17 cellular contexts compared by ENCODE assay signal in genomic region chr5:20463206-20463605, GRCh38.
DNase-seq lines count a peak whose midpoint lies in the region; TF ChIP-seq lines count a peak whose summit lies in the region.
"Had no signal": no experiment of that assay in that cellular context is flagged by ENCODE, and none has a peak within 500 bp of the region (broad histone marks: within the 10 kb centered on the region; RNA-seq: fewer than 3 reads in every experiment).

No MANE protein-coding gene starts in this region.

- H3K4me1 ChIP-seq in Loucy (ENCODE audit: insufficient read depth, low read length, poor library complexity, severe bottlenecking), result no peaks in the 10 kb centered on the region
- H3K4me1 ChIP-seq: BLaER1, Caco-2 had no signal

- H3K36me3 ChIP-seq in Loucy (ENCODE audit: insufficient read depth, low read length) (no peaks in the 10 kb centered on the region), SU-DHL-6 (ENCODE audit: low read length) (no peaks in the 10 kb centered on the region)
- H3K36me3 ChIP-seq: BE2C, BLaER1 had no signal

- H3F3A ChIP-seq in Loucy (ENCODE audit: low read depth) (no peaks in the 10 kb centered on the region), SU-DHL-6 (ENCODE audit: insufficient read depth) (no peaks in the 10 kb centered on the region)

- no peak overlapping the region for H3K4me2 ChIP-seq in Loucy (ENCODE audit: low read depth, low read length, poor library complexity, severe bottlenecking)
- H3K4me2 ChIP-seq in SU-DHL-6 (ENCODE audit: low read depth, low read length, poor library complexity, severe bottlenecking), result no peak overlapping the region
- H3K4me2 ChIP-seq: BLaER1 had no signal

- H3K9me2 ChIP-seq in Loucy (replicated peaks; ENCODE audit: low read depth, low read length), result no peaks in the 10 kb centered on the region
- no peaks in the 10 kb centered on the region for H3K9me2 ChIP-seq in SU-DHL-6 (replicated peaks; ENCODE audit: insufficient read depth, low read length)

- no peak overlapping the region for H3K27ac Mint-ChIP-seq in CD14-positive monocyte
- H3K27ac Mint-ChIP-seq: CD4-positive, alpha-beta T cell; CD8-positive, alpha-beta T cell had no signal

- intact Hi-C loops in CD14-positive monocyte (cut with micrococcal nuclease), result no loop called here

- H3K9me3 ChIP-seq in Loucy (ENCODE audit: insufficient read depth, low read depth, low read length) (no peaks in the 10 kb centered on the region), SU-DHL-6 (ENCODE audit: insufficient read depth, low read length) (no peaks in the 10 kb centered on the region; the same call in 1 of the 2 replicates)
- H3K9me3 ChIP-seq: BE2C, BLaER1, Caco-2 had no signal

- no peaks in the 10 kb centered on the region for H3K27me3 ChIP-seq in Loucy (ENCODE audit: insufficient read depth, low read length, poor library complexity, severe bottlenecking)
- H3K27me3 ChIP-seq in SU-DHL-6 (ENCODE audit: low read length), result no peaks in the 10 kb centered on the region
- H3K27me3 ChIP-seq: BE2C, BLaER1 had no signal

- no peaks in the 10 kb centered on the region for H3K79me2 ChIP-seq in Loucy (ENCODE audit: insufficient read depth, low read length)
- H3K79me2 ChIP-seq in SU-DHL-6 (ENCODE audit: insufficient read depth, low read length), result no peaks in the 10 kb centered on the region

- H3K4me1 Mint-ChIP-seq in CD14-positive monocyte, result no peaks in the 10 kb centered on the region

- H3K4me3 ChIP-seq in Loucy (ENCODE audit: low read length, poor library complexity, severe bottlenecking), result no peak overlapping the region
- H3K4me3 ChIP-seq in SU-DHL-6 (ENCODE audit: insufficient read depth, low read length, poor library complexity, severe bottlenecking), result no peak overlapping the region
- H3K4me3 ChIP-seq: BLaER1 had no signal

- DNase-seq in amniotic epithelial cell (ENCODE audit: low read depth) (peak; percentile 76), T-helper 9 cell (no peak), CD14-positive monocyte (ENCODE audit: low spot score) (no peak), putamen (ENCODE audit: low spot score) (no peak)
- DNase-seq: 8988T; ACHN; BE2C; C1 segment of cervical spinal cord; Caco-2; Calu3; CD4-positive, alpha-beta T cell; CD8-positive, alpha-beta T cell; DMS79 treated with DMSO at 0.1 percent for 48 hours; GF-D8 had no signal

- no peaks in the 10 kb centered on the region for H4K20me1 ChIP-seq in Loucy (ENCODE audit: insufficient read depth, low read length, poor library complexity, severe bottlenecking)
- H4K20me1 ChIP-seq in SU-DHL-6 (ENCODE audit: low read depth, low read length), result no peaks in the 10 kb centered on the region
- H4K20me1 ChIP-seq: BLaER1 had no signal

- no peaks in the 10 kb centered on the region for H3K36me3 Mint-ChIP-seq in CD14-positive monocyte
- H3K36me3 Mint-ChIP-seq: CD8-positive, alpha-beta T cell had no signal

- H3K27me3 Mint-ChIP-seq in CD14-positive monocyte (ENCODE audit: low read depth in 3 of 3), result no peaks in the 10 kb centered on the region
- H3K27me3 Mint-ChIP-seq: CD4-positive, alpha-beta T cell had no signal

- H2AFZ ChIP-seq in Loucy (ENCODE audit: low read length) (0 out of 2 replicates have a peak overlapping the region, but pooled peaks have one; percentile 30), SU-DHL-6 (ENCODE audit: low read depth, low read length, severe bottlenecking) (peak overlapping the region; percentile 32)

- H3K4me3 Mint-ChIP-seq in CD14-positive monocyte, result no peak overlapping the region
- H3K4me3 Mint-ChIP-seq: CD4-positive, alpha-beta T cell; CD8-positive, alpha-beta T cell had no signal

- peaks cover 0 to 9% (median 5%) of the 10 kb centered on the region in 7 donors for H3K9me3 Mint-ChIP-seq in CD14-positive monocyte

- H3K27ac ChIP-seq in SU-DHL-6 (ENCODE audit: low read depth, low read length), result no peak overlapping the region
- H3K27ac ChIP-seq: BLaER1 had no signal

- H3K9ac ChIP-seq in Loucy (ENCODE audit: low read depth, low read length, poor library complexity, severe bottlenecking) (no peak overlapping the region), SU-DHL-6 (ENCODE audit: low read length) (no peak overlapping the region)
- H3K9ac ChIP-seq: BLaER1 had no signal

- TF ChIP-seq CTCF in Loucy (conservative IDR thresholded peaks at IDR 0.05; ENCODE audit: low read length), result no peak
- TF ChIP-seq CTCF in SU-DHL-6 (IDR thresholded peaks at IDR 0.05; ENCODE audit: insufficient read depth, low read length, poor library complexity, severe bottlenecking), result no peak
- TF ChIP-seq CTCF in CD14-positive monocyte (IDR thresholded peaks at IDR 0.05), result no peak
